In the genomic region with DNA sequence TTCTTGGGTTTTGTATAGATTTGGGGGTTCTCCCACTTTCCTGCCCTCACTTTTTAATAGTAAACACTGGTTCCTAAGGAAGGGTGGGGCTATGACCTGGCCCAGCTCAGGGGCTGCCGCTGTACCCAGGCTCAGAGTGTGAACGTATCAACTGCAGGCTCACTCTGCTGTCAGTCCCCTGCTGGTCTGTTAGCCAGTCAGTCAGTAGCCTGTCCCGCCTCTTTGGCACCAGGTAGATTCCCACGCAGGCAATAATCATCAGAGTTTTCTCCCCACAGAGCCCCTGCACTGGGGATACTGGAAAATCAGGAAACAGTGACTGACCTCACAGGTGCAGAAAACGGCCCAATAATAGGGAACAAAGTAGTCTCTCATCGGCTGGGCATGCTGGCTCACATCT, we compare ENCODE assay signal across 1 cellular context.
TF ChIP-seq lines count a peak whose summit lies in the region.

No MANE protein-coding gene starts in this region.

TF ChIP-seq in K562, 482 proteins besides CTCF, POLR2A, EP300 and RAD21 (continued from another document):
- TF ChIP-seq, protein P1, sequence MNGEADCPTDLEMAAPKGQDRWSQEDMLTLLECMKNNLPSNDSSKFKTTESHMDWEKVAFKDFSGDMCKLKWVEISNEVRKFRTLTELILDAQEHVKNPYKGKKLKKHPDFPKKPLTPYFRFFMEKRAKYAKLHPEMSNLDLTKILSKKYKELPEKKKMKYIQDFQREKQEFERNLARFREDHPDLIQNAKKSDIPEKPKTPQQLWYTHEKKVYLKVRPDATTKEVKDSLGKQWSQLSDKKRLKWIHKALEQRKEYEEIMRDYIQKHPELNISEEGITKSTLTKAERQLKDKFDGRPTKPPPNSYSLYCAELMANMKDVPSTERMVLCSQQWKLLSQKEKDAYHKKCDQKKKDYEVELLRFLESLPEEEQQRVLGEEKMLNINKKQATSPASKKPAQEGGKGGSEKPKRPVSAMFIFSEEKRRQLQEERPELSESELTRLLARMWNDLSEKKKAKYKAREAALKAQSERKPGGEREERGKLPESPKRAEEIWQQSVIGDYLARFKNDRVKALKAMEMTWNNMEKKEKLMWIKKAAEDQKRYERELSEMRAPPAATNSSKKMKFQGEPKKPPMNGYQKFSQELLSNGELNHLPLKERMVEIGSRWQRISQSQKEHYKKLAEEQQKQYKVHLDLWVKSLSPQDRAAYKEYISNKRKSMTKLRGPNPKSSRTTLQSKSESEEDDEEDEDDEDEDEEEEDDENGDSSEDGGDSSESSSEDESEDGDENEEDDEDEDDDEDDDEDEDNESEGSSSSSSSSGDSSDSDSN (IDR thresholded peaks at IDR 0.05; ENCODE audit: borderline replicate concordance in 1 of 2, low read depth in 2 of 2, low read length in 2 of 2): no peak
